Comparison of ENCODE assay signal across 8 cellular contexts in the genomic region with DNA sequence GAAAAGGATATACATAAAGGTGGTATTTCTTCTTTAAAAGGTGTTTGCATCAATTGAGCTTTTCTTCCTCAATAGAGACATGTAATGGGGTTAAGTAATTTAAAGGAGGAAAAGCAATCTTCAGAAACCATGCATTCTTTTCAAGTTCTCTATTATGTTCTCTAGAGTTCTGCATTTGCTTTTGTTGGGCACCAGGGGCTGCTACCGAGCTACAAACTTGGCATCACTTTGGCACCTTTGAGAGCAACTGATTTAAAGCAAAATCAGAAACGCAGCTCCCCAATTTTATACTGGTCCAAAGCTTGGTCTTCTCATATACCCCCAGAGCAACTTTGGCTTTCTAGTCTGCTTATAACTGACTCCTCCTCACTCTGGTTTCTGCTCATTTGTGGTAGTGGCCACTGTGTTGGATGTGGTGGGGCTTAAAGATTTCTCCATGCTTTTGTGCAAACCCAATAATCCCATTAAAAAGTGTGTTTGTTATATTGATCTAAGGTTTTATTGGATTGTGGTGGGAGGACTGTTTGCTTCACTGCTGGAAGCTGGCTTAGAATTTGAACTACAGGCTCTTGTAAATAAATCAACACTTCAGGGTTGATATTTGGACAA.
DNase-seq lines count a peak whose midpoint lies in the region; ATAC-seq and TF ChIP-seq lines count a peak whose summit lies in the region.

No MANE protein-coding gene starts in this region.

- intact Hi-C loops in body of pancreas (cut with DNase I), result no loop called here
- intact Hi-C loops in left lung (cut with DNase I), result no loop called here

- peaks cover 7% of the 10 kb centered on the region; the same call in 1 of the 2 replicates for H3K4me1 Mint-ChIP-seq in HFFc6 (ENCODE audit: low read depth)
- H3K4me1 Mint-ChIP-seq in T-cell, result no peaks in the 10 kb centered on the region

- H3K27me3 ChIP-seq in body of pancreas (no peaks in the 10 kb centered on the region), left lung (no peaks in the 10 kb centered on the region)

- no peak overlapping the region for H3K27ac Mint-ChIP-seq in HFFc6
- H3K27ac Mint-ChIP-seq in T-cell, result no peak overlapping the region

- H3K9me3 ChIP-seq in body of pancreas (no peaks in the 10 kb centered on the region), left lung (no peaks in the 10 kb centered on the region)

- H3K36me3 ChIP-seq in body of pancreas (replicated peaks in 1 of 2; ENCODE audit: insufficient read depth in 1 of 2, low read depth in 2 of 2) (no peaks in the 10 kb centered on the region), left lung (no peaks in the 10 kb centered on the region)

- no peaks in the 10 kb centered on the region for H3K27me3 Mint-ChIP-seq in HFFc6 (ENCODE audit: insufficient read depth)
- no peaks in the 10 kb centered on the region for H3K27me3 Mint-ChIP-seq in T-cell

- 2 to 4% methylated on average over 2 of the region's 2 CpGs for WGBS in body of pancreas, 2 donors

- DNase-seq in DMS153 treated with DMSO at 0.1 percent for 48 hours (lab: John Stamatoyannopoulos, UW; ENCODE audit: unreplicated experiment) (peak; percentile 36), DMS153 (lab: John Stamatoyannopoulos, UW) (no peak), HFFc6 (peak; percentile 55), NCI-H2227 (lab: John Stamatoyannopoulos, UW; ENCODE audit: unreplicated experiment) (peak; percentile 71), body of pancreas (peak; percentile 53 to 55 (median 55)), left lung (no peak), T-cell (no peak)

- ATAC-seq in body of pancreas (peak; percentile 66), left lung (peak; percentile 69), GM21447 (IDR thresholded peaks at IDR 0.05; ENCODE audit: unreplicated experiment) (no peak), T-cell (replicated peaks in 1 of 4) (no peak)

- no peaks in the 10 kb centered on the region for H3K36me3 Mint-ChIP-seq in HFFc6 (ENCODE audit: low read depth)
- H3K36me3 Mint-ChIP-seq in T-cell, result no peaks in the 10 kb centered on the region

- H3K27ac ChIP-seq in body of pancreas (no peak overlapping the region), left lung (no peak overlapping the region)

- TF ChIP-seq POLR2A in body of pancreas (IDR thresholded peaks at IDR 0.05), result no peak

- no peaks in the 10 kb centered on the region for H3K9me3 Mint-ChIP-seq in HFFc6
- no peaks in the 10 kb centered on the region for H3K9me3 Mint-ChIP-seq in T-cell

- H3K4me3 Mint-ChIP-seq in HFFc6 (no peak overlapping the region), T-cell (no peak overlapping the region)

- H3K4me3 ChIP-seq in body of pancreas, result no peak overlapping the region
- no peak overlapping the region for H3K4me3 ChIP-seq in left lung

- CTCF ChIA-PET in T-cell (lab: Charles Lee), result no interaction called here

- POLR2A ChIA-PET in T-cell (lab: Charles Lee), result no interaction called here

- TF ChIP-seq CTCF in HFFc6 (IDR thresholded peaks at IDR 0.05), result peak; percentile 87
- TF ChIP-seq CTCF in body of pancreas (IDR thresholded peaks at IDR 0.05), result peak; percentile 9 to 72 (median 62)
- TF ChIP-seq CTCF in left lung (IDR thresholded peaks at IDR 0.05), result peak; percentile 23 to 75

- no peaks in the 10 kb centered on the region for H3K4me1 ChIP-seq in body of pancreas
- H3K4me1 ChIP-seq in left lung, result no peaks in the 10 kb centered on the region

Comparison
In these comparisons a context has a peak if more than half of its experiments do, and no peak if none do; other contexts are left out.
1. DNase-seq: peak in DMS153 treated with DMSO at 0.1 percent for 48 hours (single experiment), HFFc6 (single experiment), NCI-H2227 (single experiment) and body of pancreas (4 of 4); none in DMS153 (single experiment), left lung (0 of 2) and T-cell (0 of 34).
2. ATAC-seq: peak in body of pancreas (single experiment) and left lung (single experiment); none in GM21447 (single experiment) and T-cell (0 of 4).
3. Peak in every context shown above with its lines, with median percentiles within 50 percentile points of each other: CTCF ChIP-seq.